26 cellular contexts compared by ENCODE assay signal in genomic region chr19:29290853-29291252, GRCh38.
DNase-seq lines count a peak whose midpoint lies in the region; ATAC-seq and TF ChIP-seq lines count a peak whose summit lies in the region.
"Had no signal": no experiment of that assay in that cellular context is flagged by ENCODE, and none has a peak within 500 bp of the region (broad histone marks: within the 10 kb centered on the region; RNA-seq: fewer than 3 reads in every experiment).

No MANE protein-coding gene starts in this region.

- WGBS in heart left ventricle, 4 donors = 39 to 48% (median 42%) methylated on average over 5 of the region's 5 CpGs

- H3K27me3 Mint-ChIP-seq in WTC11 (ENCODE audit: low read depth) = peaks cover 3% of the 10 kb centered on the region; the same call in 1 of the 2 replicates
- peaks cover 2% of the 10 kb centered on the region for H3K27me3 Mint-ChIP-seq in activated CD4-positive, alpha-beta T cell treated with anti-CD3 and anti-CD28 coated beads, Interleukin-2, amount 10 ng/mL, durations not matched to agents 24 days and 14 days
- H3K27me3 Mint-ChIP-seq: stimulated activated memory B cell treated with anti-CD40 and anti-IgM and Interleukin-4, amounts not matched to agents 10 μg/mL and 1 μg/mL and 100 μg/mL, for 72 hours had no signal

- H3K4me3 Mint-ChIP-seq in WTC11 = no peak overlapping the region
- H3K4me3 Mint-ChIP-seq in activated CD4-positive, alpha-beta T cell treated with anti-CD3 and anti-CD28 coated beads, Interleukin-2, amount 10 ng/mL, durations not matched to agents 24 days and 14 days = no peak overlapping the region
- H3K4me3 Mint-ChIP-seq: activated CD8-positive, alpha-beta T cell treated with anti-CD3 and anti-CD28 coated beads, Interleukin-2, amount 10 ng/mL, durations not matched to agents 7 days and 5 days; activated naive CD8-positive, alpha-beta T cell treated with anti-CD3 and anti-CD28 coated beads, Interleukin-2, amount 50 U/mL, for 24 hours; memory B cell; stimulated activated memory B cell treated with anti-CD40 and anti-IgM and Interleukin-4, amounts not matched to agents 10 μg/mL and 1 μg/mL and 100 μg/mL, for 72 hours; T-helper 1 cell treated with Interleukin-12 subunit alpha and Interleukin-12 subunit beta and Interleukin-4 antibody, amounts not matched to agents 30 μg/mL and 1 μg/mL, for 36 hours had no signal

- H3K36me3 Mint-ChIP-seq in WTC11 = peaks cover 3% of the 10 kb centered on the region; the same call in 1 of the 2 replicates
- no peaks in the 10 kb centered on the region for H3K36me3 Mint-ChIP-seq in activated CD4-positive, alpha-beta T cell treated with anti-CD3 and anti-CD28 coated beads, Interleukin-2, amount 10 ng/mL, durations not matched to agents 24 days and 14 days (ENCODE audit: low read depth)
- H3K36me3 Mint-ChIP-seq: memory B cell; stimulated activated memory B cell treated with anti-CD40 and anti-IgM and Interleukin-4, amounts not matched to agents 10 μg/mL and 1 μg/mL and 100 μg/mL, for 72 hours had no signal

- H3K9me3 Mint-ChIP-seq in WTC11 = peaks cover 19% of the 10 kb centered on the region
- no peaks in the 10 kb centered on the region for H3K9me3 Mint-ChIP-seq in activated CD4-positive, alpha-beta T cell treated with anti-CD3 and anti-CD28 coated beads, Interleukin-2, amount 10 ng/mL, durations not matched to agents 24 days and 14 days
- H3K9me3 Mint-ChIP-seq: activated naive CD8-positive, alpha-beta T cell treated with anti-CD3 and anti-CD28 coated beads, Interleukin-2, amount 50 U/mL, for 24 hours; T-helper 1 cell treated with Interleukin-12 subunit alpha and Interleukin-12 subunit beta and Interleukin-4 antibody, amounts not matched to agents 30 μg/mL and 1 μg/mL, for 36 hours had no signal

- ATAC-seq in heart left ventricle (no peak), WTC11 (peak; percentile 62)
- ATAC-seq: activated CD8-positive, alpha-beta T cell treated with anti-CD3 and anti-CD28 coated beads, Interleukin-2, amount 10 ng/mL, durations not matched to agents 7 days and 5 days; activated naive CD8-positive, alpha-beta T cell treated with anti-CD3 and anti-CD28 coated beads, Interleukin-2, amount 50 U/mL, for 24 hours; gastrocnemius medialis; left lobe of liver; stimulated activated memory B cell treated with anti-CD40 and anti-IgM and Interleukin-4, amounts not matched to agents 10 μg/mL and 1 μg/mL and 100 μg/mL, for 72 hours had no signal

- no peak overlapping the region for H3K27ac Mint-ChIP-seq in WTC11
- H3K27ac Mint-ChIP-seq in activated CD4-positive, alpha-beta T cell treated with anti-CD3 and anti-CD28 coated beads, Interleukin-2, amount 10 ng/mL, durations not matched to agents 24 days and 14 days = no peak overlapping the region
- H3K27ac Mint-ChIP-seq: activated CD8-positive, alpha-beta T cell treated with anti-CD3 and anti-CD28 coated beads, Interleukin-2, amount 10 ng/mL, durations not matched to agents 7 days and 5 days; activated naive CD8-positive, alpha-beta T cell treated with anti-CD3 and anti-CD28 coated beads, Interleukin-2, amount 50 U/mL, for 24 hours; memory B cell; stimulated activated memory B cell treated with anti-CD40 and anti-IgM and Interleukin-4, amounts not matched to agents 10 μg/mL and 1 μg/mL and 100 μg/mL, for 72 hours; T-helper 1 cell treated with Interleukin-12 subunit alpha and Interleukin-12 subunit beta and Interleukin-4 antibody, amounts not matched to agents 30 μg/mL and 1 μg/mL, for 36 hours had no signal

- no peaks in the 10 kb centered on the region for H3K4me1 ChIP-seq in heart left ventricle
- H3K4me1 ChIP-seq: gastrocnemius medialis, prostate gland had no signal

- no peak for TF ChIP-seq POLR2A in heart left ventricle (IDR thresholded peaks at IDR 0.05)

- H3K4me1 Mint-ChIP-seq in WTC11 = peaks cover 16% of the 10 kb centered on the region
- peaks cover 2% of the 10 kb centered on the region for H3K4me1 Mint-ChIP-seq in activated CD4-positive, alpha-beta T cell treated with anti-CD3 and anti-CD28 coated beads, Interleukin-2, amount 10 ng/mL, durations not matched to agents 24 days and 14 days
- H3K4me1 Mint-ChIP-seq: memory B cell; stimulated activated memory B cell treated with anti-CD40 and anti-IgM and Interleukin-4, amounts not matched to agents 10 μg/mL and 1 μg/mL and 100 μg/mL, for 72 hours had no signal

- H3K9me3 ChIP-seq in heart left ventricle = no peaks in the 10 kb centered on the region
- H3K9me3 ChIP-seq: gastrocnemius medialis, prostate gland, SK-N-SH had no signal

- intact Hi-C loops in cardiac septum (cut with DNase I) = no loop called here
- intact Hi-C loops in heart left ventricle (cut with DNase I) = loop anchor here in 1 of 10 donors (10.0 kb wide), 1 partner anchor 234 kb away; the partner anchor contains the start of gene VSTM2B
- intact Hi-C loops in posterior vena cava (cut with DNase I) = no loop called here
- intact Hi-C loops in activated CD4-positive, alpha-beta T cell treated with anti-CD3 and anti-CD28 coated beads, Interleukin-2, amount 10 ng/mL, durations not matched to agents 24 days and 14 days (cut with micrococcal nuclease) = no loop called here

- H3K4me3 ChIP-seq in heart left ventricle = no peak overlapping the region
- H3K4me3 ChIP-seq: gastrocnemius medialis, prostate gland had no signal

- DNase-seq in cardiac septum (ENCODE audit: low spot score) (peak; percentile 17), heart left ventricle (no peak), NAMALWA (ENCODE audit: low spot score) (peak; percentile 13), WTC11 (ENCODE audit: low spot score) (peak; percentile 26), posterior vena cava (ENCODE audit: low spot score) (peak; percentile 35), NCI-H510A (lab: John Stamatoyannopoulos, UW) (no peak), NCI-H345 treated with DMSO at 0.1 percent for 48 hours (lab: John Stamatoyannopoulos, UW; ENCODE audit: unreplicated experiment) (no peak)
- DNase-seq in activated CD4-positive, alpha-beta T cell treated with anti-CD3 and anti-CD28 coated beads, Interleukin-2, amount 10 ng/mL, durations not matched to agents 24 days and 14 days = no peak
- DNase-seq: activated CD8-positive, alpha-beta T cell treated with anti-CD3 and anti-CD28 coated beads, Interleukin-2, amount 10 ng/mL, durations not matched to agents 7 days and 5 days; activated naive CD8-positive, alpha-beta T cell treated with anti-CD3 and anti-CD28 coated beads, Interleukin-2, amount 50 U/mL, for 24 hours; C1 segment of cervical spinal cord; central memory CD4-positive, alpha-beta T cell; COR-L47; DMS79 treated with DMSO at 0.1 percent for 48 hours; gastrocnemius medialis; hippocampal formation; NCI-H1417; NCI-H748 treated with DMSO at 0.1 percent for 48 hours; SK-N-SH; stimulated activated CD4-positive, alpha-beta T cell treated with anti-CD3 and anti-CD28 coated beads, Interleukin-4, amount 100 ng/mL, for 4 hours; substantia nigra had no signal

- H3K27me3 ChIP-seq in heart left ventricle = peaks cover 0 to 19% (median 0%) of the 10 kb centered on the region in 9 donors

- no peak overlapping the region for H3K27ac ChIP-seq in heart left ventricle
- H3K27ac ChIP-seq: gastrocnemius medialis, prostate gland had no signal

- no peak for TF ChIP-seq CTCF in heart left ventricle (IDR thresholded peaks at IDR 0.05)
- no peak for TF ChIP-seq CTCF in WTC11 (IDR thresholded peaks at IDR 0.05)

- H3K36me3 ChIP-seq in heart left ventricle = no peaks in the 10 kb centered on the region
- H3K36me3 ChIP-seq: gastrocnemius medialis, prostate gland had no signal

- CTCF ChIA-PET in WTC11 (lab: Charles Lee) = interaction anchor here (0.6 to 1.9 kb wide), 23 partner anchors 8 to 315 kb away, joined by 3 to 12 read pairs (median 4); partner anchors contain the start of gene POP4

- POLR2A ChIA-PET in WTC11 (lab: Charles Lee) = interaction anchor here (1.5 kb wide), 1 partner anchor 12 kb away, joined by 3 read pairs; no protein-coding TSS in a partner anchor

TF ChIP-seq in WTC11, 78 proteins besides CTCF, POLR2A, EP300 and RAD21 (continues in another document):
- no peak for TF ChIP-seq NR2C2 (CRISPR knock-in tag; IDR thresholded peaks at IDR 0.05)
- no peak for TF ChIP-seq ZNF232 (CRISPR knock-in tag; IDR thresholded peaks at IDR 0.05)
- TF ChIP-seq, protein P1, sequence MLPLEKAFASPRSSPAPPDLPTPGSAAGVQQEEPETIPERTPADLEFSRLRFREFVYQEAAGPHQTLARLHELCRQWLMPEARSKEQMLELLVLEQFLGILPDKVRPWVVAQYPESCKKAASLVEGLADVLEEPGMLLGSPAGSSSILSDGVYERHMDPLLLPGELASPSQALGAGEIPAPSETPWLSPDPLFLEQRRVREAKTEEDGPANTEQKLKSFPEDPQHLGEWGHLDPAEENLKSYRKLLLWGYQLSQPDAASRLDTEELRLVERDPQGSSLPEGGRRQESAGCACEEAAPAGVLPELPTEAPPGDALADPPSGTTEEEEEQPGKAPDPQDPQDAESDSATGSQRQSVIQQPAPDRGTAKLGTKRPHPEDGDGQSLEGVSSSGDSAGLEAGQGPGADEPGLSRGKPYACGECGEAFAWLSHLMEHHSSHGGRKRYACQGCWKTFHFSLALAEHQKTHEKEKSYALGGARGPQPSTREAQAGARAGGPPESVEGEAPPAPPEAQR (CRISPR knock-in tag; IDR thresholded peaks at IDR 0.05) = no peak
- TF ChIP-seq, protein P2, sequence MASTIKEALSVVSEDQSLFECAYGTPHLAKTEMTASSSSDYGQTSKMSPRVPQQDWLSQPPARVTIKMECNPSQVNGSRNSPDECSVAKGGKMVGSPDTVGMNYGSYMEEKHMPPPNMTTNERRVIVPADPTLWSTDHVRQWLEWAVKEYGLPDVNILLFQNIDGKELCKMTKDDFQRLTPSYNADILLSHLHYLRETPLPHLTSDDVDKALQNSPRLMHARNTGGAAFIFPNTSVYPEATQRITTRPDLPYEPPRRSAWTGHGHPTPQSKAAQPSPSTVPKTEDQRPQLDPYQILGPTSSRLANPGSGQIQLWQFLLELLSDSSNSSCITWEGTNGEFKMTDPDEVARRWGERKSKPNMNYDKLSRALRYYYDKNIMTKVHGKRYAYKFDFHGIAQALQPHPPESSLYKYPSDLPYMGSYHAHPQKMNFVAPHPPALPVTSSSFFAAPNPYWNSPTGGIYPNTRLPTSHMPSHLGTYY (CRISPR knock-in tag; IDR thresholded peaks at IDR 0.05) = no peak
- TF ChIP-seq GRHL2 (CRISPR knock-in tag; IDR thresholded peaks at IDR 0.05; ENCODE audit: insufficient replicate concordance, severe bottlenecking) = no peak
- TF ChIP-seq ZNF138 (CRISPR knock-in tag; conservative IDR thresholded peaks at IDR 0.05) = no peak
- no peak for TF ChIP-seq NFE2L1 (CRISPR knock-in tag; IDR thresholded peaks at IDR 0.05)
- TF ChIP-seq FOXK1 (CRISPR knock-in tag; IDR thresholded peaks at IDR 0.05) = no peak
- TF ChIP-seq NFATC4 (CRISPR knock-in tag; IDR thresholded peaks at IDR 0.05) = no peak
- no peak for TF ChIP-seq ATF3 (CRISPR knock-in tag; conservative IDR thresholded peaks at IDR 0.05)

Comparison
In these comparisons a context has a peak if more than half of its experiments do, and no peak if none do; other contexts are left out.
1. DNase-seq: peak in cardiac septum (single experiment), NAMALWA (single experiment), WTC11 (single experiment) and posterior vena cava (single experiment); none in heart left ventricle (0 of 5), activated CD4-positive, alpha-beta T cell treated with anti-CD3 and anti-CD28 coated beads, Interleukin-2, amount 10 ng/mL, durations not matched to agents 24 days and 14 days (single experiment), NCI-H510A (single experiment) and NCI-H345 treated with DMSO at 0.1 percent for 48 hours (single experiment).